ENCODE assay signal across 1 cellular context in the genomic region with DNA sequence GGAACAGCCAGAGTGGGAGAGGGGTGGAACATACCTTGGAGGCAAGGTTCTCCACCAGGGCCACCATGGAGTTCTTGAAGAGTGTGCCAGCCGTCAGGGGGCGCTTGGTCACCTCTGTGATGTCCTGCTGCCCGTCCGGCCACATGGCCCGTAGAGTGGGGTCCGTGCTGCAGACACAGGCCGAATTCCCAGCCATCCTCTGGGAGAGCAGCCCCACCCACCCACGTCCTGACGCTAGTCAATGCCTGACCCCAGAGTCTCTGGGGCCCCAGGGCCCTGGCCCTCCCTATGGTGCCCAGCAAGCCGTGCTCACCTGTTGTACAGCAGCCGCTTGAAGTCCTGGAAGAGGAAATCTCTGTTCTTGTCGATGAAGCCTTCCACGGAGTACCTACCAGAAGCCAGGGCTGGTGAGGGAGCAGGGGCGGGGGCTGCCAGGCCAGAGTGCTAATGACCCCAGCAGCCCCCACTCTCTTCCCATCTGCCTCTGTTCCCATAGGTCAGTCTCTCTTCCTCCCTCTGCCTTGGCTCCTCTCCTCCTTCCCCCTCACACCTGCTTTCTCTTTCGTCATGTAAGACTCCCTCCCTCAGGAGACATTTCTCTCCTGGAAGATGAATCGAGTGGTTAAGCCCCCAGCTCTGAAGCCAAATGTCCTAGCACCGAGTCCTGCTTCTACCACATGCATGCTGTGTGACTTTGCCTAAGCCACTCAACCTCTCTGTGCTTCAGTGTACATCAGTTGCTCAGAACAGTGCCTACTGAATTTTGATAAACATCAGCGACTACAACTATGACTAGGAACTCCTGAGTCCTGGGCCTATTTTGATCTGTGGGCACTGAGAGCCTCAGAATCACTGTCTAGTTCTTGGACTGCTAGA.
TF ChIP-seq lines count a peak whose summit lies in the region.

No MANE protein-coding gene starts in this region.

TF ChIP-seq in GM23338, 12 proteins besides CTCF, POLR2A, EP300 and RAD21 (continued from another document):
- no peak for TF ChIP-seq ETS1 (IDR thresholded peaks at IDR 0.05)
- TF ChIP-seq JUNB (IDR thresholded peaks at IDR 0.05; ENCODE audit: unreplicated experiment): no peak
- TF ChIP-seq STAT1 (IDR thresholded peaks at IDR 0.05; ENCODE audit: unreplicated experiment): no peak
